18 cellular contexts compared by ENCODE assay signal in the genomic region with DNA sequence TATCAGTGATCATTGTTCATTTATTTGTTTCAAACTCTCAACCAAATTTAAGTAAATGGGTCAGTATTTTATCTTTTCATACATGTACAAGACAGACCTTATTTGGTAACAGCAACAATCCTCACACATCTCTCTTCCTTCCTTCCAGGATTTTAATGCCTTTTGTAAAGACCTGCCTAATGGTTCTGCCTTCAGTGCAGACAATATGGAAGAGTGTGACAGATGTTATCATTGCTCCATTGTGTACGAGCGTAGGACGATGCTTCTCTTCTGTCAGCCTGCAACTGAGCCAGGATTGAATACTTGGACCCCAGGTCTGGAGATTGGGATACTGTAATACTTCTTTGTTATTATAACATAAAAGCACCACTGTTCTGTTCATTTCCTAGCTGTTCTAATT. TPM values are rescaled to one million over a fixed set of nuclear protein-coding genes. Genes with fewer than 3 reads are reported as not detected.
"Had no signal": no experiment of that assay in that cellular context is flagged by ENCODE, and none has a peak within 500 bp of the region (broad histone marks: within the 10 kb centered on the region; RNA-seq: fewer than 3 reads in every experiment).

No MANE protein-coding gene starts in this region.

- DNase-seq: activated CD4-positive, alpha-beta memory T cell treated with anti-CD3 and anti-CD28 coated beads, Interleukin-2, amount 10 ng/mL, durations not matched to agents 7 days and 5 days; activated CD4-positive, alpha-beta T cell treated with anti-CD3 and anti-CD28 coated beads for 4 hours; activated effector memory CD4-positive, alpha-beta T cell treated with Interleukin-2 at 50 U/mL for 16 hours; activated T-cell treated with anti-CD3 and anti-CD28 coated beads, Interleukin-2, amount 50 U/mL, for 24 hours; caudate nucleus; foreskin keratinocyte; islet precursor cell; left lung; mesendoderm; retina; small intestine; stimulated activated CD4-positive, alpha-beta T cell treated with anti-CD3 and anti-CD28 coated beads, Interleukin-4, amount 100 ng/mL, for 24 hours; stimulated activated naive CD4-positive, alpha-beta T cell treated with Interleukin-2 at 50 U/mL for 16 hours; T-helper 2 cell had no signal

- H3K4me2 ChIP-seq: hepatocyte had no signal

- H3K27ac ChIP-seq: foreskin keratinocyte, hepatocyte, left lung had no signal

- H2AFZ ChIP-seq: hepatocyte had no signal

- ATAC-seq: activated naive CD4-positive, alpha-beta T cell treated with anti-CD3 and anti-CD28 coated beads, Interleukin-2, amount 50 U/mL, for 72 hours; foreskin keratinocyte; left lung; natural killer cell treated with Interleukin-12 subunit alpha and Interleukin-12 subunit beta and Interleukin-15 and Interleukin-18, amount 100 ng/mL, for 72 hours; WTC11 had no signal

- H3K9me3 ChIP-seq: left lung had no signal

- H3K4me3 ChIP-seq: hepatocyte, left lung had no signal

- H3K27me3 ChIP-seq: foreskin keratinocyte, hepatocyte had no signal

RNA-seq across cellular contexts. Expression of gene CAV2, which starts 6.3 kb away (rescaled TPM):
- total RNA-seq: activated CD4-positive, alpha-beta memory T cell treated with anti-CD3 and anti-CD28 coated beads, Interleukin-2, amount 10 ng/mL, durations not matched to agents 7 days and 5 days; natural killer cell treated with Interleukin-12 subunit alpha and Interleukin-12 subunit beta and Interleukin-15 and Interleukin-18, amount 100 ng/mL, for 72 hours had no signal

RNA-seq across cellular contexts. Expression of gene CAV1, which starts 19.0 kb away (rescaled TPM):
- total RNA-seq: activated naive CD4-positive, alpha-beta T cell treated with anti-CD3 and anti-CD28 coated beads, Interleukin-2, amount 50 U/mL, for 72 hours; natural killer cell treated with Interleukin-12 subunit alpha and Interleukin-12 subunit beta and Interleukin-15 and Interleukin-18, amount 100 ng/mL, for 72 hours had no signal
